8 cellular contexts compared by ENCODE assay signal in the genomic region with DNA sequence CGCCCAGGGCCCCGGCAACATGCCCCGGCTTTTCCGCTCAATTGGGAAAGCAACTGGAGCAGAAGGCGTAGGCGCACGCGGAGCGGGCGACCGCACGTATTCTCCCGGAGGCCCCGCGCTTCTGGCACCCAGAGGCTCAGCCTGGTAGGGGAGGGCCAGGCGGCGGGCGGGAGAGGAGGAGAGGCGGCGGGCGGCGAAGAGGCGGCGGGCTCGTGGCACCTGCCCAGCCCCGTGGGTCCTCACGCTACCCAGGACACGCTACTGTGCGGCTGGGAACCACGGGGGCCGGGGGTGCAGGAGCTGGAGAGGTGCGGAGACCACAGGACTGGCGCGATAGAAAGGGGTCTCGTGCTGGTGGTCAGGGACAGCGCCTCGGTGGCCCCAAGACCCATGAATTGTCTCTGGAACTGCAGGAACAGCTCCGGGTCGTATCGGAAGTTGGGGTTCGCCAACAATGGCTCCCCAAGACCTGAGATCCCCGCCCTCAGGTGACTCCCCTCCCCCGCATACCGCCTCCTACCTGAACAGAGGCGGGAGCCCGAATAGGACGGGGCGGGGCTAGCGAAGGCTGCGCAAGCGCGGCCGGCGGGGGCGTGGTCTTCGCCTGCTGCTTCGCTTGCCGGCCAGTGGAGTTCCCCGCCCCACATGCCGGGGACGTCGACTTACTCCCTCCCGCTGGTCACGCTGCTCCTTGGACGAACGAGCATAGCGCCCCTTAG. TPM values are rescaled to one million over a fixed set of nuclear protein-coding genes. Genes with fewer than 3 reads are reported as not detected.
DNase-seq lines count a peak whose midpoint lies in the region; ATAC-seq and TF ChIP-seq lines count a peak whose summit lies in the region.

Gene SLC37A4, minus strand, starts transcription at position 549 of the 719 bp plus-strand sequence.

- H3K4me3 Mint-ChIP-seq in CD8-positive, alpha-beta memory T cell = peak within 1 kb of the TSS; percentile 82 to 96 (median 90)

- POLR2A ChIA-PET in CD8-positive, alpha-beta memory T cell (lab: Charles Lee) = interaction anchor here (0.6 to 1.9 kb wide), 3 partner anchors 11 to 25 kb away, joined by 3 to 10 read pairs (median 3); partner anchors contain the start of genes RPS25 and TRAPPC4

- no peaks in the 10 kb centered on the region for H3K27me3 Mint-ChIP-seq in CD8-positive, alpha-beta memory T cell

- peaks cover 11 to 24% (median 19%) of the 10 kb centered on the region in 3 donors for H3K4me1 Mint-ChIP-seq in CD8-positive, alpha-beta memory T cell

- peak within 1 kb of the TSS; percentile 72 to 97 (median 92) for H3K27ac Mint-ChIP-seq in CD8-positive, alpha-beta memory T cell

- peaks cover 12% of the 10 kb centered on the region for H3K4me1 ChIP-seq in CD8-positive, alpha-beta memory T cell (ENCODE audit: insufficient read depth, low read length)
- peaks cover 0 to 6% of the 10 kb centered on the region in 2 donors for H3K4me1 ChIP-seq in lung (ENCODE audit: control insufficient read depth in 2 of 2, insufficient read depth in 2 of 2, low read length in 2 of 2)

- CTCF ChIA-PET in CD8-positive, alpha-beta memory T cell (lab: Charles Lee) = interaction anchor here (0.9 to 1.5 kb wide), 6 partner anchors 9 to 49 kb away, joined by 3 to 6 read pairs (median 3); partner anchors contain the start of genes CENATAC and VPS11

- no peaks in the 10 kb centered on the region for H3K27me3 ChIP-seq in CD8-positive, alpha-beta memory T cell (ENCODE audit: insufficient read depth, low read length, poor library complexity, severe bottlenecking)
- no peaks in the 10 kb centered on the region for H3K27me3 ChIP-seq in lung (ENCODE audit: control insufficient read depth, insufficient read depth)

- peak within 1 kb of the TSS; percentile 85 for H3K4me3 ChIP-seq in CD8-positive, alpha-beta memory T cell (ENCODE audit: low read length)
- H3K4me3 ChIP-seq in lung = peak within 1 kb of the TSS; percentile 76

- 0% methylated on average over 63 to 67 of the region's 67 CpGs for WGBS in lung, 2 donors

- peak within 1 kb of the TSS; percentile 75 for H3K27ac ChIP-seq in CD8-positive, alpha-beta memory T cell (ENCODE audit: low read depth, low read length)
- peak within 1 kb of the TSS; percentile 26 to 93 for H3K27ac ChIP-seq in lung (ENCODE audit: low read depth in 1 of 2, low read length in 1 of 2)

- no peaks in the 10 kb centered on the region for H3K9me3 ChIP-seq in CD8-positive, alpha-beta memory T cell (ENCODE audit: low read length)
- no peaks in the 10 kb centered on the region for H3K9me3 ChIP-seq in lung (ENCODE audit: control insufficient read depth in 2 of 2, insufficient read depth in 1 of 2, low read length in 1 of 2)

- H3K9me3 Mint-ChIP-seq in CD8-positive, alpha-beta memory T cell = no peaks in the 10 kb centered on the region

- H3K36me3 Mint-ChIP-seq in CD8-positive, alpha-beta memory T cell = peaks cover 0 to 13% (median 1%) of the 10 kb centered on the region in 3 donors

- DNase-seq in CD8-positive, alpha-beta memory T cell = peak; percentile 98 to 99 (median 98)
- DNase-seq in HS-5 (ENCODE audit: low read depth) (peak; percentile 84), lung (ENCODE audit: low spot score) (peak; percentile 99)
- peak; percentile 97 for DNase-seq in NK-92 treated with Interleukin-12 subunit alpha and Interleukin-12 subunit beta, amount 100 ng/mL, for 24 hours (lab: John Stamatoyannopoulos, UW)
- peak; percentile 100 for DNase-seq in activated CD8-positive, alpha-beta memory T cell treated with anti-CD3 and anti-CD28 coated beads for 24 hours
- DNase-seq in effector CD8-positive, alpha-beta T cell (lab: John Stamatoyannopoulos, UW) = peak; percentile 96
- DNase-seq in stimulated activated CD4-positive, alpha-beta T cell treated with anti-CD3 and anti-CD28 coated beads, TNF-alpha, amount 100 ng/mL, for 4 hours (ENCODE audit: low read depth in 3 of 3) = peak; percentile 97 to 99 (median 98)

- H3K36me3 ChIP-seq in CD8-positive, alpha-beta memory T cell (ENCODE audit: insufficient read depth, low read length) = no peaks in the 10 kb centered on the region
- H3K36me3 ChIP-seq in lung (ENCODE audit: control insufficient read depth in 2 of 2, insufficient read depth in 2 of 2, low read length in 2 of 2) = peaks cover 0 to 5% of the 10 kb centered on the region in 2 donors

- ATAC-seq in GM19468 (IDR thresholded peaks at IDR 0.05; ENCODE audit: extremely low read depth, unreplicated experiment) (peak; percentile 96), lung (ENCODE audit: insufficient read depth, low FRiP score) (peak; percentile 97)

- TF ChIP-seq CTCF in lung (IDR thresholded peaks at IDR 0.05; ENCODE audit: control extremely low read depth, extremely low read depth) = peak; percentile 93

RNA-seq across cellular contexts. Expression of gene SLC37A4, which starts in this region (rescaled TPM):
- total RNA-seq in CD8-positive, alpha-beta memory T cell = 10 to 100 TPM; 22.7 to 28.5 TPM
- polyA plus RNA-seq in CD8-positive, alpha-beta memory T cell = 11.3 TPM
- total RNA-seq in lung = 10 to 100 TPM in 1 of 2 donors, 1 to 10 TPM in 1; 8.2 to 16.2 TPM
- polyA plus RNA-seq in lung = 10 to 100 TPM; 13.5 to 13.6 TPM

Comparison
In these comparisons a context has a peak if more than half of its experiments do, and no peak if none do; other contexts are left out.
1. Peak in every context shown above with its lines: DNase-seq, ATAC-seq, H3K4me3 ChIP-seq and H3K27ac ChIP-seq.